Comparison of ENCODE assay signal across 19 cellular contexts in the genomic region with DNA sequence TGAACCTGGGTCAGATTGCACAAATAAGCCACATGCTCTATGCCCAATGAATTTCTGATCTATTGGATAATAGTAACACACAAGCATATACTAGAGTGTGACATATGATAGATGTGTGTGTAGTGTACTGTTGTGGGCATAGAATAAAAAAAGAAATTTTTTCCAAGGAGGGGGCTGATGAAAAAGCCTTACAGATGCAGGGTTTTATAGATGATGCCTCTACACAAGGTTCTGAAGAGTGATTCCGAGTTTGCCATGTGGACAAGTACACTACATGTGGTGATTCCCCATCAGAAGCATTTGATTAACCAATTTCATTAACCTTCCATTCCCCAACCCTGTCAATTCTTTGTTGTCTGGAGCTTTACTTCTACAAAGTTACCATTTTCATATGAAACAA. TPM values are rescaled to one million over a fixed set of nuclear protein-coding genes. Genes with fewer than 3 reads are reported as not detected.
A peak's percentile ranks its signal among the peaks of the same experiment; 100 is the strongest.
DNase-seq lines count a peak whose midpoint lies in the region; TF ChIP-seq lines count a peak whose summit lies in the region.
"Had no signal": no experiment of that assay in that cellular context is flagged by ENCODE, and none has a peak within 500 bp of the region (broad histone marks: within the 10 kb centered on the region; RNA-seq: fewer than 3 reads in every experiment).

No MANE protein-coding gene starts in this region.

- H4K20me1 ChIP-seq in OCI-LY7 (ENCODE audit: insufficient read depth, low read length) (no peaks in the 10 kb centered on the region), SU-DHL-6 (ENCODE audit: low read depth, low read length) (no peaks in the 10 kb centered on the region)
- H4K20me1 ChIP-seq: BLaER1 had no signal

- no peak for DNase-seq in OCI-LY7 (ENCODE audit: low spot score)
- DNase-seq in UCSD-AML1 (lab: John Stamatoyannopoulos, UW; ENCODE audit: unreplicated experiment): no peak
- DNase-seq in uterus: no peak
- no peak for DNase-seq in NCI-H2227 treated with DMSO at 0.1 percent for 48 hours (lab: John Stamatoyannopoulos, UW)
- DNase-seq: 8988T; ACHN; BE2C; C1 segment of cervical spinal cord; CD4-positive, alpha-beta memory T cell; CD8-positive, alpha-beta memory T cell; COR-L47; DMS 273 treated with DMSO at 0.1 percent for 48 hours; DMS153; DMS53; DMS79; DND-41; GF-D8 had no signal

- CTCF ChIA-PET in OCI-LY7 (lab: Charles Lee; ENCODE audit: unreplicated experiment): no interaction called here

- H3K36me3 ChIP-seq in OCI-LY7 (ENCODE audit: insufficient read depth, low read length) (no peaks in the 10 kb centered on the region), SU-DHL-6 (ENCODE audit: low read length) (no peaks in the 10 kb centered on the region), uterus (no peaks in the 10 kb centered on the region)
- H3K36me3 ChIP-seq: BE2C, BLaER1 had no signal

- no peaks in the 10 kb centered on the region for H3K9me2 ChIP-seq in OCI-LY7 (ENCODE audit: insufficient read depth, low read length)
- H3K9me2 ChIP-seq in SU-DHL-6 (replicated peaks; ENCODE audit: insufficient read depth, low read length): no peaks in the 10 kb centered on the region

- H3K9me3 ChIP-seq in OCI-LY7 (ENCODE audit: low read length): no peaks in the 10 kb centered on the region
- no peaks in the 10 kb centered on the region for H3K9me3 ChIP-seq in SU-DHL-6 (ENCODE audit: insufficient read depth, low read length)
- no peaks in the 10 kb centered on the region for H3K9me3 ChIP-seq in uterus
- H3K9me3 ChIP-seq: BE2C, BLaER1 had no signal

- BruUV-seq in OCI-LY7 (replicated peaks; lab: Mats Ljungman, UMichigan): no TSS peak

- intact Hi-C loops in OCI-LY7 (cut with micrococcal nuclease; ENCODE audit: unreplicated experiment): loop anchor here (2.0 to 5.0 kb wide), 2 partner anchors 45 to 79 kb away; a partner anchor contains a TSS
- intact Hi-C loops in uterus (cut with DNase I; ENCODE audit: low total_unique reads): no loop called here

- peak overlapping the region; percentile 89 for H3K27ac ChIP-seq in OCI-LY7 (ENCODE audit: low read depth, low read length, poor library complexity, severe bottlenecking)
- peak overlapping the region; percentile 65; the same call in 1 of the 2 replicates for H3K27ac ChIP-seq in SU-DHL-6 (ENCODE audit: low read depth, low read length)
- no peak overlapping the region for H3K27ac ChIP-seq in uterus
- H3K27ac ChIP-seq: BLaER1 had no signal

- H3K27me3 ChIP-seq in SU-DHL-6 (ENCODE audit: low read length) (no peaks in the 10 kb centered on the region), uterus (no peaks in the 10 kb centered on the region)
- H3K27me3 ChIP-seq: BLaER1 had no signal

- no peak overlapping the region for H3K9ac ChIP-seq in SU-DHL-6 (ENCODE audit: low read length)
- H3K9ac ChIP-seq: BLaER1 had no signal

- no peak overlapping the region for H3K4me3 ChIP-seq in OCI-LY7 (ENCODE audit: low read depth, low read length, poor library complexity, severe bottlenecking)
- no peak overlapping the region for H3K4me3 ChIP-seq in SU-DHL-6 (ENCODE audit: insufficient read depth, low read length, poor library complexity, severe bottlenecking)
- H3K4me3 ChIP-seq in uterus: no peak overlapping the region
- H3K4me3 ChIP-seq: BLaER1 had no signal

- H3K4me2 ChIP-seq in OCI-LY7 (ENCODE audit: low read length): 0 out of 2 replicates have a peak overlapping the region, but pooled peaks have one; percentile 14
- H3K4me2 ChIP-seq in SU-DHL-6 (ENCODE audit: low read depth, low read length, poor library complexity, severe bottlenecking): no peak overlapping the region

- POLR2A ChIA-PET in OCI-LY7 (lab: Charles Lee): interaction anchor here (2.1 to 8.6 kb wide), 3 partner anchors 8 to 15 kb away, joined by 13 to 81 read pairs (median 14); no protein-coding TSS in a partner anchor

- TF ChIP-seq CTCF in OCI-LY7 (conservative IDR thresholded peaks at IDR 0.05; ENCODE audit: low read length): no peak
- TF ChIP-seq CTCF in SU-DHL-6 (IDR thresholded peaks at IDR 0.05; ENCODE audit: insufficient read depth, low read length, poor library complexity, severe bottlenecking): no peak
- no peak for TF ChIP-seq CTCF in uterus (IDR thresholded peaks at IDR 0.05)

- no peaks in the 10 kb centered on the region for H3K79me2 ChIP-seq in OCI-LY7 (ENCODE audit: insufficient read depth, low read depth, low read length)
- H3K79me2 ChIP-seq in SU-DHL-6 (ENCODE audit: insufficient read depth, low read length): no peaks in the 10 kb centered on the region

- H2AFZ ChIP-seq in OCI-LY7 (ENCODE audit: low read length) (peak overlapping the region; percentile 43; the same call in 1 of the 2 replicates), SU-DHL-6 (ENCODE audit: low read depth, low read length, severe bottlenecking) (no peak overlapping the region)

- H3K4me1 ChIP-seq in OCI-LY7 (ENCODE audit: insufficient read depth, low read length, poor library complexity, severe bottlenecking): peaks cover 90% of the 10 kb centered on the region
- H3K4me1 ChIP-seq in uterus: no peaks in the 10 kb centered on the region
- H3K4me1 ChIP-seq: BE2C had no signal

- peaks cover 13% of the 10 kb centered on the region; the same call in 1 of the 2 replicates for H3F3A ChIP-seq in SU-DHL-6 (ENCODE audit: insufficient read depth)

- no peak for TF ChIP-seq POLR2A in uterus (IDR thresholded peaks at IDR 0.05)

RNA-seq across cellular contexts. Expression of a gene that starts 45.3 kb away (rescaled TPM):
- total RNA-seq in OCI-LY7 (2014; rRNA removed; shearing (Covaris generic)): 3.8 and 4.8 TPM in 2 replicates
- total RNA-seq in OCI-LY7 (2022) (10.5 and 13.0 TPM in 2 replicates), uterus (10 to 100 TPM in 2 of 4 donors, 1 to 10 TPM in 2; 4.4 to 20.0 (median 10.7) TPM)

Comparison
In these comparisons a context has a peak if more than half of its experiments do, and no peak if none do; other contexts are left out.
1. H3K27ac ChIP-seq: peak in OCI-LY7 (single experiment) and SU-DHL-6 (single experiment); none in uterus (0 of 2).